Comparison of ENCODE assay signal across 21 cellular contexts in the genomic region with DNA sequence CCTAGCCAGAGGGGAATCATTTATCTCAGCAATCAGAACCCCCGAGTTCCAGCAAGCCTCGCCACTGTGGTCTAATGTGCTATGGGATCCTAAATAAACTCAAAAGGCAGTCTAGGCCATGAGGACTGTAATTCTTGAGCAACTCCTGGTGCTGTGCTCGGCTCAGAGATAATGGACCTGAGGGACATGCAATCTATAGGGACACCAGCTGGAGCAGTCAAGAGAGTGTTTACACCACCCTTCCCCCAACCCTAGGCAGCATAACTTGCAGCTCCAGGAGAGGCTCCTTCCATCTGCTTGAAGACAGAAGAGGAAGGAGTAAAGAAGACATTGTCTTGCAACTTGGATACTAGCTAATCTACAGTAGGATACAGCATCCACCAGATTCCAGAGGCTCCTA.
"Had no signal": no experiment of that assay in that cellular context is flagged by ENCODE, and none has a peak within 500 bp of the region (broad histone marks: within the 10 kb centered on the region; RNA-seq: fewer than 3 reads in every experiment).

No MANE protein-coding gene starts in this region.

- H3K9me3 ChIP-seq: gastrocnemius medialis, pancreas, tibial artery, uterus had no signal

- H3K4me1 Mint-ChIP-seq: naive B cell; nephron; stimulated activated effector memory CD8-positive, alpha-beta T cell treated with anti-CD3 and anti-CD28 coated beads, Interleukin-12 subunit alpha, Interleukin-12 subunit beta, amount 100 ng/mL, for 72 hours had no signal

- H3K27ac ChIP-seq: epithelial cell of prostate, esophagus muscularis mucosa, gastrocnemius medialis, heart right ventricle, pancreas, tibial artery, upper lobe of left lung, uterus had no signal

- H3K9me3 Mint-ChIP-seq: stimulated activated naive CD8-positive, alpha-beta T cell treated with anti-CD3 and anti-CD28 coated beads, Interleukin-15, Interleukin-2, amounts not matched to agents 100 ng/mL and 50 ng/mL, for 24 hours had no signal

- H3K27ac Mint-ChIP-seq: naive B cell; nephron; progenitor cell of endocrine pancreas; stimulated activated effector memory CD8-positive, alpha-beta T cell treated with anti-CD3 and anti-CD28 coated beads, Interleukin-12 subunit alpha, Interleukin-12 subunit beta, amount 100 ng/mL, for 72 hours; stimulated activated naive CD8-positive, alpha-beta T cell treated with anti-CD3 and anti-CD28 coated beads, Interleukin-15, Interleukin-2, amounts not matched to agents 100 ng/mL and 50 ng/mL, for 24 hours had no signal

- H3K4me1 ChIP-seq: esophagus muscularis mucosa, gastrocnemius medialis, heart right ventricle, pancreas, tibial artery, upper lobe of left lung, uterus had no signal

- ATAC-seq: gastrocnemius medialis, heart right ventricle, left lobe of liver, pancreas, right cardiac atrium had no signal

- H3K27me3 Mint-ChIP-seq: stimulated activated naive CD8-positive, alpha-beta T cell treated with anti-CD3 and anti-CD28 coated beads, Interleukin-15, Interleukin-2, amounts not matched to agents 100 ng/mL and 50 ng/mL, for 24 hours had no signal

- H3K4me3 Mint-ChIP-seq: naive B cell; nephron; stimulated activated effector memory CD8-positive, alpha-beta T cell treated with anti-CD3 and anti-CD28 coated beads, Interleukin-12 subunit alpha, Interleukin-12 subunit beta, amount 100 ng/mL, for 72 hours; stimulated activated naive CD8-positive, alpha-beta T cell treated with anti-CD3 and anti-CD28 coated beads, Interleukin-15, Interleukin-2, amounts not matched to agents 100 ng/mL and 50 ng/mL, for 24 hours had no signal

- DNase-seq: effector memory CD4-positive, alpha-beta T cell; gastrocnemius medialis; heart right ventricle; hypothalamus; islet precursor cell; naive B cell; occipital lobe; pancreas; right cardiac atrium; stimulated activated CD4-positive, alpha-beta T cell treated with anti-CD3 and anti-CD28 coated beads, Interleukin-4, amount 100 ng/mL, for 1 hour; stimulated activated CD8-positive, alpha-beta memory T cell treated with anti-CD3 and anti-CD28 coated beads, Interleukin-4, amount 100 ng/mL, for 48 hours; tibial artery; upper lobe of left lung; uterus had no signal

- H3K36me3 ChIP-seq: esophagus muscularis mucosa, gastrocnemius medialis, heart right ventricle, pancreas, tibial artery, upper lobe of left lung, uterus had no signal

- H3K36me3 Mint-ChIP-seq: stimulated activated effector memory CD8-positive, alpha-beta T cell treated with anti-CD3 and anti-CD28 coated beads, Interleukin-12 subunit alpha, Interleukin-12 subunit beta, amount 100 ng/mL, for 72 hours had no signal

- H3K4me3 ChIP-seq: esophagus muscularis mucosa, gastrocnemius medialis, heart right ventricle, pancreas, tibial artery, upper lobe of left lung, uterus had no signal

- H3K27me3 ChIP-seq: esophagus muscularis mucosa, gastrocnemius medialis, heart right ventricle, pancreas, tibial artery, upper lobe of left lung, uterus had no signal
